ENCODE assay signal across 15 cellular contexts in the genomic region with DNA sequence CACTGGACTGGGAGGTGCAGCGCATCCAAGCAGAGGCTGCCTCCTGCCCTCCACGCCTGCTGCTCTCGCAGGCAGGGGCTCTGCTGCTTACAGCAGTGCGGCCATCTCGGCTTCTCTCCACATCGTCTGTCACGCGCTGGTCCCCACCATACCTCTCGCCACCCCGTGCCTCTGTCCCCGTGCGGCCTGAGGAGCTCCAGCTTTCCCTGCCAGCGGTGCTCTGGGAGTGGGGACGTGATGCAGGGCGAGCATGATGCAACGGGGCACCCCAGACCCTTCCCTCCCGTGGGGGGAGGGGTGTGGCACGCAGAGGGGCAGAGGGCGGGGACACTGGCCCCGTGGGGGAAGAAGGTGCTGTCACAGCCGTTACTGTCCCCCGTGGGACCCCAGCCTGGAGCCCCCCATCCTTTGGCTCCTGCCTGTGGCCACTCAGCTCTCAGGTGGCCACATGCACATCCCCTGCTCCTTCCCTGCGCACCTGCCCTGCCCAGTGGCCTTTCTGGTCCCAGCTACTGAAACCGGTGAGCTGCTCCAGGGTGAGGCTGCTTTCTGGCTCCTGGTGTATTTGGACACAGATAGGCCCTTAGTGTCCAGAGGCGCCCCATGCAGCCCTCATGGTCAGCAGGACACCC. TPM values are rescaled to one million over a fixed set of nuclear protein-coding genes. Genes with fewer than 3 reads are reported as not detected.
DNase-seq lines count a peak whose midpoint lies in the region; ATAC-seq and TF ChIP-seq lines count a peak whose summit lies in the region.
"Had no signal": no experiment of that assay in that cellular context is flagged by ENCODE, and none has a peak within 500 bp of the region (broad histone marks: within the 10 kb centered on the region; RNA-seq: fewer than 3 reads in every experiment).

No MANE protein-coding gene starts in this region.

- H3K4me3 ChIP-seq in adrenal gland (no peak overlapping the region), lower lobe of right lung (no peak overlapping the region)

- TF ChIP-seq POLR2A in adrenal gland (IDR thresholded peaks at IDR 0.05) = no peak

- H3K27me3 ChIP-seq in adrenal gland (no peaks in the 10 kb centered on the region), lower lobe of right lung (ENCODE audit: low read depth) (no peaks in the 10 kb centered on the region)

- H3K4me3 Mint-ChIP-seq in stimulated activated effector memory CD8-positive, alpha-beta T cell treated with anti-CD3 and anti-CD28 coated beads, Interleukin-12 subunit alpha, Interleukin-12 subunit beta, amount 100 ng/mL, for 72 hours = no peak overlapping the region
- H3K4me3 Mint-ChIP-seq: CD14-positive monocyte had no signal

- H3K27ac ChIP-seq in adrenal gland (peak overlapping the region in 3 of 5 donors; percentile 66 to 87 (median 82)), lower lobe of right lung (no peak overlapping the region)

- no peaks in the 10 kb centered on the region for H3K9me3 ChIP-seq in adrenal gland (replicated peaks in 1 of 3)
- H3K9me3 ChIP-seq in lower lobe of right lung = no peaks in the 10 kb centered on the region
- H3K9me3 ChIP-seq: Caco-2 had no signal

- intact Hi-C loops in Right ventricle myocardium superior (cut with DNase I) = no loop called here
- intact Hi-C loops in cardiac septum (cut with DNase I) = no loop called here
- intact Hi-C loops in adrenal gland (cut with DNase I) = loop anchor here in 1 of 2 donors (10.0 kb wide), 1 partner anchor 79 kb away; no protein-coding TSS in a partner anchor
- intact Hi-C loops in lower lobe of right lung (cut with DNase I) = no loop called here

- H3K4me1 ChIP-seq in adrenal gland (replicated peaks in 1 of 2) = peaks cover 35 to 67% of the 10 kb centered on the region in 2 donors
- no peaks in the 10 kb centered on the region for H3K4me1 ChIP-seq in lower lobe of right lung

- DNase-seq in Right ventricle myocardium superior = peak; percentile 26
- DNase-seq in cardiac septum (ENCODE audit: low spot score) = no peak
- peak in 4 of 7 donors; percentile 37 to 59 (median 52) for DNase-seq in adrenal gland
- peak; percentile 38 for DNase-seq in lower lobe of right lung
- DNase-seq in stimulated activated effector memory CD8-positive, alpha-beta T cell treated with anti-CD3 and anti-CD28 coated beads, Interleukin-12 subunit alpha, Interleukin-12 subunit beta, amount 100 ng/mL, for 72 hours (ENCODE audit: low spot score in 2 of 2) = no peak
- DNase-seq in activated CD8-positive, alpha-beta memory T cell treated with anti-CD3 and anti-CD28 coated beads, Interleukin-2, amount 50 U/mL, for 48 hours = no peak
- DNase-seq: 8988T, Caco-2, MM.1S, NCI-H1105 treated with DMSO at 0.1 percent for 48 hours, NCI-H187, NCI-H446 had no signal

- H3K27ac Mint-ChIP-seq in stimulated activated effector memory CD8-positive, alpha-beta T cell treated with anti-CD3 and anti-CD28 coated beads, Interleukin-12 subunit alpha, Interleukin-12 subunit beta, amount 100 ng/mL, for 72 hours = peak overlapping the region; percentile 23

- peaks cover 12% of the 10 kb centered on the region for H3K36me3 Mint-ChIP-seq in stimulated activated effector memory CD8-positive, alpha-beta T cell treated with anti-CD3 and anti-CD28 coated beads, Interleukin-12 subunit alpha, Interleukin-12 subunit beta, amount 100 ng/mL, for 72 hours

- no peak for TF ChIP-seq CTCF in adrenal gland (IDR thresholded peaks at IDR 0.05)
- no peak for TF ChIP-seq CTCF in lower lobe of right lung (IDR thresholded peaks at IDR 0.05)

- WGBS in adrenal gland, 4 donors = 51 to 59% (median 55%) methylated on average over 15 to 25 of the region's 25 CpGs

- H3K36me3 ChIP-seq in adrenal gland (replicated peaks in 1 of 2) (peaks cover 0 to 30% of the 10 kb centered on the region in 2 donors), lower lobe of right lung (peaks cover 42% of the 10 kb centered on the region)

- ATAC-seq in Right ventricle myocardium superior (ENCODE audit: poor library complexity) = no peak
- ATAC-seq in lower lobe of right lung = no peak
- no peak for ATAC-seq in stimulated activated effector memory CD8-positive, alpha-beta T cell treated with anti-CD3 and anti-CD28 coated beads, Interleukin-12 subunit alpha, Interleukin-12 subunit beta, amount 100 ng/mL, for 72 hours
- no peak for ATAC-seq in HG02981 (IDR thresholded peaks at IDR 0.05; ENCODE audit: unreplicated experiment)
- no peak for ATAC-seq in HG02763 (IDR thresholded peaks at IDR 0.05; ENCODE audit: unreplicated experiment)

- peaks cover 20% of the 10 kb centered on the region for H3K4me1 Mint-ChIP-seq in stimulated activated effector memory CD8-positive, alpha-beta T cell treated with anti-CD3 and anti-CD28 coated beads, Interleukin-12 subunit alpha, Interleukin-12 subunit beta, amount 100 ng/mL, for 72 hours

- no peaks in the 10 kb centered on the region for H3K9me3 Mint-ChIP-seq in stimulated activated effector memory CD8-positive, alpha-beta T cell treated with anti-CD3 and anti-CD28 coated beads, Interleukin-12 subunit alpha, Interleukin-12 subunit beta, amount 100 ng/mL, for 72 hours

RNA-seq across cellular contexts. Expression of a gene that starts 9.0 kb away (rescaled TPM):
- 20.6 TPM for total RNA-seq in Right ventricle myocardium superior
- total RNA-seq in cardiac septum = 21.3 TPM
- total RNA-seq in adrenal gland = 100 to 1,000 TPM in 1 of 8 donors, 10 to 100 TPM in 7; 44.7 to 190 (median 69.1) TPM
- polyA plus RNA-seq in adrenal gland = 100 to 1,000 TPM in 2 of 3 donors, 10 to 100 TPM in 1; 38.3 to 166 (median 164) TPM
- 31.7 TPM for total RNA-seq in lower lobe of right lung

RNA-seq across cellular contexts. Expression of a gene that starts 53.1 kb away (rescaled TPM):
- total RNA-seq in Right ventricle myocardium superior (177 TPM), cardiac septum (153 TPM), adrenal gland (100 to 1,000 TPM in 4 of 8 donors, 10 to 100 TPM in 4; 79.1 to 122 (median 99.9) TPM), lower lobe of right lung (111 TPM)
- polyA plus RNA-seq in adrenal gland = 100 to 1,000 TPM in 2 of 3 donors, 10 to 100 TPM in 1; 28.7 to 114 (median 105) TPM

Comparison
In these comparisons a context has a peak if more than half of its experiments do, and no peak if none do; other contexts are left out.
1. DNase-seq: peak in Right ventricle myocardium superior (single experiment), adrenal gland (4 of 7) and lower lobe of right lung (single experiment); none in cardiac septum (single experiment), stimulated activated effector memory CD8-positive, alpha-beta T cell treated with anti-CD3 and anti-CD28 coated beads, Interleukin-12 subunit alpha, Interleukin-12 subunit beta, amount 100 ng/mL, for 72 hours (0 of 2) and activated CD8-positive, alpha-beta memory T cell treated with anti-CD3 and anti-CD28 coated beads, Interleukin-2, amount 50 U/mL, for 48 hours (single experiment).